26 cellular contexts compared by ENCODE assay signal in the genomic region with DNA sequence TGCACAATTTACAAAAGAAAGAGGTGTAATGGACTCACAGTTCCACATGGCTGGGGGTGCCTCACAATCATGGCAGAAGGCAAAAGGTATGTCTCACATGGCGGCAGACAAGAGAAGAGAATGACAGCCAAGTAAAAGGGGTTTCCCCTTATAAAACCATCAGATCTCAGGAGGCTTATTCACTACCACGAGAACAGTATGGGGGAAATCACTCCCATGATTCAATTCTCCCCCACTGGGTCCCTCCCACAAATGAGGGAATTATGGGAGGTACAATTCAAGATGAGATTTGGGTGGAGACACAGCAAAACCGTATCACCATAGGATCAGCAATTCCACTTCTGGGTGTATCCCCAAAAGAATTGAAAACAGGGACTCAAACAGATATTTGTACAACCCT.
"Had no signal": no experiment of that assay in that cellular context is flagged by ENCODE, and none has a peak within 500 bp of the region (broad histone marks: within the 10 kb centered on the region; RNA-seq: fewer than 3 reads in every experiment).

No MANE protein-coding gene starts in this region.

- H3K4me3 ChIP-seq: colonic mucosa, esophagus squamous epithelium, gastroesophageal sphincter, heart right ventricle had no signal

- H3K9me3 Mint-ChIP-seq: activated CD4-positive, alpha-beta T cell treated with anti-CD3 and anti-CD28 coated beads, Interleukin-2, amount 10 ng/mL, durations not matched to agents 7 days and 5 days; activated T-cell treated with anti-CD3 and anti-CD28 coated beads, Interleukin-2, amount 50 U/mL, for 4 hours; activated T-helper 2 cell treated with anti-CD3 and anti-CD28 coated beads, Interferon-gamma antibody, Interleukin-2, Interleukin-4, amounts not matched to agents 10 μg/mL and 5 μg/mL and 100 μg/mL, durations not matched to agents 14 hours and 24 hours and 36 hours; T-cell; T-helper 1 cell treated with Interleukin-12 subunit alpha and Interleukin-12 subunit beta and Interleukin-4 antibody, amounts not matched to agents 30 μg/mL and 1 μg/mL, for 36 hours; T-helper 2 cell treated with Interferon-gamma antibody and Interleukin-4, amounts not matched to agents 5 μg/mL and 100 μg/mL, for 36 hours had no signal

- H3K9me3 ChIP-seq: colonic mucosa, esophagus squamous epithelium, gastroesophageal sphincter, heart right ventricle had no signal

- H3K27me3 Mint-ChIP-seq: activated CD4-positive, alpha-beta T cell treated with anti-CD3 and anti-CD28 coated beads, Interleukin-2, amount 10 ng/mL, durations not matched to agents 7 days and 5 days; activated CD8-positive, alpha-beta T cell treated with anti-CD3 and anti-CD28 coated beads for 36 hours; activated naive CD8-positive, alpha-beta T cell; T-cell had no signal

- H3K27me3 ChIP-seq: brain microvascular endothelial cell, colonic mucosa, esophagus squamous epithelium, gastroesophageal sphincter, heart right ventricle had no signal

- ATAC-seq: activated CD8-positive, alpha-beta T cell treated with anti-CD3 and anti-CD28 coated beads for 36 hours; activated T-cell treated with anti-CD3 and anti-CD28 coated beads, Interleukin-2, amount 50 U/mL, for 4 hours; gastroesophageal sphincter; heart right ventricle; T-cell had no signal

- H3K4me3 Mint-ChIP-seq: activated CD4-positive, alpha-beta T cell treated with anti-CD3 and anti-CD28 coated beads, Interleukin-2, amount 10 ng/mL, durations not matched to agents 7 days and 5 days; activated CD8-positive, alpha-beta T cell treated with anti-CD3 and anti-CD28 coated beads for 36 hours; activated naive CD8-positive, alpha-beta T cell; activated T-cell treated with anti-CD3 and anti-CD28 coated beads, Interleukin-2, amount 50 U/mL, for 4 hours; T-cell; T-helper 1 cell treated with Interleukin-12 subunit alpha and Interleukin-12 subunit beta and Interleukin-4 antibody, amounts not matched to agents 30 μg/mL and 1 μg/mL, for 36 hours; T-helper 2 cell treated with Interferon-gamma antibody and Interleukin-4, amounts not matched to agents 5 μg/mL and 100 μg/mL, for 36 hours had no signal

- H3K4me1 ChIP-seq: colonic mucosa, gastroesophageal sphincter, heart right ventricle had no signal

- H3K27ac Mint-ChIP-seq: activated CD4-positive, alpha-beta T cell treated with anti-CD3 and anti-CD28 coated beads, Interleukin-2, amount 10 ng/mL, durations not matched to agents 7 days and 5 days; activated CD8-positive, alpha-beta T cell treated with anti-CD3 and anti-CD28 coated beads for 36 hours; activated naive CD8-positive, alpha-beta T cell; activated T-helper 2 cell treated with anti-CD3 and anti-CD28 coated beads, Interferon-gamma antibody, Interleukin-2, Interleukin-4, amounts not matched to agents 10 μg/mL and 5 μg/mL and 100 μg/mL, durations not matched to agents 14 hours and 24 hours and 36 hours; T-cell; T-helper 1 cell treated with Interleukin-12 subunit alpha and Interleukin-12 subunit beta and Interleukin-4 antibody, amounts not matched to agents 30 μg/mL and 1 μg/mL, for 36 hours; T-helper 2 cell treated with Interferon-gamma antibody and Interleukin-4, amounts not matched to agents 5 μg/mL and 100 μg/mL, for 36 hours had no signal

- DNase-seq: activated CD4-positive, alpha-beta T cell treated with anti-CD3 and anti-CD28 coated beads for 1 hour; activated CD4-positive, alpha-beta T cell treated with anti-CD3 and anti-CD28 coated beads, Interleukin-2, amount 10 ng/mL, durations not matched to agents 7 days and 5 days; activated CD4-positive, CD25-positive, alpha-beta regulatory T cell; activated CD8-positive, alpha-beta memory T cell treated with anti-CD3 and anti-CD28 coated beads for 24 hours; activated CD8-positive, alpha-beta T cell treated with anti-CD3 and anti-CD28 coated beads for 36 hours; activated effector memory CD4-positive, alpha-beta T cell treated with anti-CD3 and anti-CD28 coated beads, Interleukin-2, amount 50 U/mL, for 16 hours; activated naive CD4-positive, alpha-beta T cell treated with anti-CD3 and anti-CD28 coated beads, Interleukin-2, amount 50 U/mL, for 16 hours; activated T-cell treated with anti-CD3 and anti-CD28 coated beads, Interleukin-2, amount 50 U/mL, for 4 hours; amniotic stem cell; anterior cingulate cortex; brain microvascular endothelial cell; caudate nucleus; cerebellar nuclear complex; colonic mucosa; effector CD8-positive, alpha-beta T cell; esophagus squamous epithelium; foreskin melanocyte; heart right ventricle; SW 1271; T-cell; T1000 had no signal

- H3K36me3 ChIP-seq: brain microvascular endothelial cell, colonic mucosa, esophagus squamous epithelium, gastroesophageal sphincter, heart right ventricle had no signal

- H3K4me1 Mint-ChIP-seq: T-cell had no signal
